In genomic region chr14:34324363-34324795, GRCh38 we compare ENCODE assay signal across 1 cellular context.
A peak's percentile ranks its signal among the peaks of the same experiment; 100 is the strongest.
TF ChIP-seq lines count a peak whose summit lies in the region.

No MANE protein-coding gene starts in this region.

TF ChIP-seq in K562, 482 proteins besides CTCF, POLR2A, EP300 and RAD21 (continued from another document):
- TF ChIP-seq PBX2 (CRISPR knock-in tag; IDR thresholded peaks at IDR 0.05; ENCODE audit: low read depth) (no peak), PBX2 (tag; conservative IDR thresholded peaks at IDR 0.05; ENCODE audit: low read depth) (peak; percentile 81), STAG1 (CRISPR knock-in tag; IDR thresholded peaks at IDR 0.05; ENCODE audit: borderline replicate concordance) (peak; percentile 34; the same call in 1 of the 2 replicates), PKNOX1 (IDR thresholded peaks at IDR 0.05) (peak; percentile 82)
